16 cellular contexts compared by ENCODE assay signal in genomic region chr1:42267904-42268303, GRCh38.
"Had no signal": no experiment of that assay in that cellular context is flagged by ENCODE, and none has a peak within 500 bp of the region (broad histone marks: within the 10 kb centered on the region; RNA-seq: fewer than 3 reads in every experiment).

No MANE protein-coding gene starts in this region.

- H3K4me3 ChIP-seq: colonic mucosa, gastrocnemius medialis, heart right ventricle, spleen, suprapubic skin, thyroid gland had no signal

- DNase-seq: colonic mucosa; dermis blood vessel endothelial cell; gastrocnemius medialis; heart right ventricle; hypothalamus; kidney glomerular epithelial cell; spleen; stimulated activated CD4-positive, alpha-beta T cell treated with anti-CD3 and anti-CD28 coated beads, Interleukin-2, amount 100 ng/mL, for 24 hours; stimulated activated CD4-positive, alpha-beta T cell treated with anti-CD3 and anti-CD28 coated beads, Interleukin-4, amount 100 ng/mL, for 4 hours; stimulated activated naive CD4-positive, alpha-beta T cell treated with Interleukin-2 at 50 U/mL for 16 hours; thyroid gland had no signal

- H3K27ac Mint-ChIP-seq: nephron had no signal

- H3K36me3 ChIP-seq: colonic mucosa, suprapubic skin, thyroid gland had no signal

- H3K4me3 Mint-ChIP-seq: nephron, type B pancreatic cell had no signal

- H3K27me3 Mint-ChIP-seq: type B pancreatic cell had no signal

- H3K27ac ChIP-seq: colonic mucosa, gastrocnemius medialis, heart right ventricle, neutrophil, spleen, suprapubic skin had no signal

- H3K27me3 ChIP-seq: colonic mucosa, gastrocnemius medialis, heart right ventricle, neutrophil, spleen, suprapubic skin, thyroid gland had no signal

- H3K9me3 ChIP-seq: colonic mucosa, gastrocnemius medialis, heart right ventricle, neutrophil, spleen, suprapubic skin, thyroid gland had no signal

- H3K4me1 ChIP-seq: colonic mucosa had no signal

- ATAC-seq: gastrocnemius medialis, heart right ventricle, sciatic nerve had no signal
